Comparison of ENCODE assay signal across 22 cellular contexts in the genomic region with DNA sequence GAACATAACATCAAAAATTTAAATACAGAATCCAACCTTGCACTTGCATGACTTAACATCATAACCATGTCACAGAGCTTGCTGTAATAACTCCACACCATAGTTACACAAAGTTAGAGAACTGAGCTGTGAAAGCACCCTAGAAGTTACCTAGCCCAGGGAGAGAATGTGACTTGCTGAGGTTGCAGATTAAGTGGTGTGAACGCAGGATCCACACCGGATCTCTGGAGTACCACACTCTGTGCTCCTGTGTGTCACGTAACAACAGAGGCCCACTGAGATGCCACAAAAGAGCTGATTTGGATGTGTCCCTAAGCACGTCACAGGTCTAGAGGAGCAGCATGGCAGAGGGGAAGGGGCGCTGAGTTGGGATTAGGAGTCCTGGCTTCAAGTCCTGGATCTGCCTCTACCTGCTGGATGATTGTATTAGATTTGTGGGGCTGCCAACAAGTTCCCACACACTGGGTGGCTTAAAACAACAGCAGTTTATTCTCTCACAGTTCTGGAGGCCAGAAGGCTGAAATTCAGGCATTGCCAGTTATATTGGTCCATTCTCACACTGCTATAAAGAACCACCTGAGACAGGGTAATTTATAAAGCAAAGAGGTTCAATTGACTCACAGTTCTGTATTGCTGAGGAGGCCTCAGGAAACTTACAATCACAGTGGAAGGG.
"Had no signal": no experiment of that assay in that cellular context is flagged by ENCODE, and none has a peak within 500 bp of the region (broad histone marks: within the 10 kb centered on the region; RNA-seq: fewer than 3 reads in every experiment).

No MANE protein-coding gene starts in this region.

- H3K36me3 ChIP-seq: SJSA1 had no signal

- FAIRE-seq: RCC 7860 had no signal

- DNase-seq: IMR-90, Kasumi-1, MM.1S, NCI-H1092 treated with DMSO at 0.1 percent for 48 hours, NCI-H1436, NCI-H187, NCI-H2029, NCI-H2081 treated with DMSO at 0.1 percent for 48 hours, NCI-H2171, NCI-H226, NCI-H446, NCI-H510A, NCI-H524 treated with DMSO at 0.1 percent for 48 hours, NCI-H69, NCI-H774, Right ventricle myocardium superior, RPMI8226, SIG-M5 had no signal

- H3K27ac ChIP-seq: KMS-11, SJSA1, SK-N-MC had no signal

- H3K9me3 ChIP-seq: SJSA1 had no signal

- H3K27me3 ChIP-seq: SJSA1 had no signal

- H3K4me1 ChIP-seq: SJSA1 had no signal

- H3K4me3 ChIP-seq: SJSA1, SK-N-MC had no signal
